ENCODE assay signal across 28 cellular contexts in the genomic region with DNA sequence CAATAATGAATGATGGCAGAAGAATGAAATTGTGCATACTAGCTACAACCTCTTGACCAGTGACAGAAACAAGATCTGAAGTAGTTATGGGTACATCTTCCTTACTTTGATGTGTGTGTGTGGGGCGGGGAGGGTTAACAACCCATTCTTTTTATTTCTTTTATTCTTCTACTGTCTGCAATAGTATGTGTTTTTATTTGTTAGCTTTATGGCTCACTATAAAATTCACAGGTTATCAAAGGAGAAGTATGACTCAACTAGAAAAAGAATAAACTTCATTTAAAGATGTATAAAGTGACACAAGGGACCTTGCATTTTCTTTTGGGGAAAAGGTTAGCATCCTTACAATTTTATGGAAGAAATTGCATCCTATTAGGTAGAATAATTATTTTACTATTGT.
"Had no signal": no experiment of that assay in that cellular context is flagged by ENCODE, and none has a peak within 500 bp of the region (broad histone marks: within the 10 kb centered on the region; RNA-seq: fewer than 3 reads in every experiment).

No MANE protein-coding gene starts in this region.

- DNase-seq: activated CD4-positive, alpha-beta memory T cell treated with anti-CD3 and anti-CD28 coated beads, Interleukin-2, amount 10 ng/mL, durations not matched to agents 7 days and 5 days; activated CD4-positive, alpha-beta T cell treated with anti-CD3 and anti-CD28 coated beads for 1 hour; activated CD4-positive, alpha-beta T cell treated with anti-CD3 and anti-CD28 coated beads for 4 hours; activated CD4-positive, alpha-beta T cell treated with anti-CD3 and anti-CD28 coated beads, Interleukin-2, amount 10 ng/mL, durations not matched to agents 7 days and 5 days; activated CD4-positive, alpha-beta T cell treated with anti-CD3 and anti-CD28 coated beads, Interleukin-2, amount 50 U/mL, for 4 hours; activated CD8-positive, alpha-beta memory T cell treated with anti-CD3 and anti-CD28 coated beads, Interleukin-2, amount 50 U/mL, for 48 hours; activated gamma-delta T cell; activated naive CD4-positive, alpha-beta T cell; activated naive CD4-positive, alpha-beta T cell treated with anti-CD3 and anti-CD28 coated beads, Interleukin-2, amount 50 U/mL, for 16 hours; activated naive CD8-positive, alpha-beta T cell treated with anti-CD3 and anti-CD28 coated beads for 36 hours; activated naive CD8-positive, alpha-beta T cell treated with anti-CD3 and anti-CD28 coated beads, Interleukin-2, amount 50 U/mL, for 24 hours; activated T-cell treated with anti-CD3 and anti-CD28 coated beads for 4 hours; activated T-cell treated with anti-CD3 and anti-CD28 coated beads, Interleukin-2, amount 50 U/mL, for 24 hours; activated T-cell treated with anti-CD3 and anti-CD28 coated beads, Interleukin-2, amount 50 U/mL, for 72 hours; adrenal gland; amygdala; aorta; body of pancreas; caudate nucleus; effector CD8-positive, alpha-beta T cell; erythroblast; gastrocnemius medialis; T-cell; T-helper 9 cell had no signal

- H3K36me3 ChIP-seq: adrenal gland, esophagus muscularis mucosa, gastrocnemius medialis had no signal

- H3K27me3 ChIP-seq: adrenal gland, body of pancreas, esophagus muscularis mucosa, foreskin keratinocyte, gastrocnemius medialis had no signal

- H3K4me3 ChIP-seq: adrenal gland, body of pancreas, esophagus muscularis mucosa, gastrocnemius medialis had no signal

- H3K27ac ChIP-seq: adrenal gland, body of pancreas, esophagus muscularis mucosa, foreskin keratinocyte, gastrocnemius medialis, VCaP had no signal

- H3K4me1 ChIP-seq: adrenal gland, body of pancreas, esophagus muscularis mucosa, gastrocnemius medialis had no signal

- ATAC-seq: activated naive CD8-positive, alpha-beta T cell treated with anti-CD3 and anti-CD28 coated beads, Interleukin-2, amount 50 U/mL, for 24 hours; activated T-cell treated with anti-CD3 and anti-CD28 coated beads, Interleukin-2, amount 50 U/mL, for 72 hours; body of pancreas; gastrocnemius medialis; T-cell; WTC11 had no signal

- H3K9me3 ChIP-seq: adrenal gland, body of pancreas, esophagus muscularis mucosa, gastrocnemius medialis had no signal
